Comparison of ENCODE assay signal across 1 cellular context in genomic region chr3:10438902-10439610, GRCh38.
TF ChIP-seq lines count a peak whose summit lies in the region.

No MANE protein-coding gene starts in this region.

TF ChIP-seq in IMR-90, 13 proteins besides CTCF, POLR2A, EP300 and RAD21 (continued from another document):
- TF ChIP-seq USF2 (IDR thresholded peaks at IDR 0.05; ENCODE audit: low read depth, low read length) (no peak), BHLHE40 (IDR thresholded peaks at IDR 0.05; ENCODE audit: low read depth, low read length) (no peak), CHD1 (IDR thresholded peaks at IDR 0.05; ENCODE audit: low read depth, low read length) (no peak), ELK1 (IDR thresholded peaks at IDR 0.05; ENCODE audit: borderline replicate concordance, low read depth, low read length) (no peak), NFE2L2 (IDR thresholded peaks at IDR 0.05; ENCODE audit: low read depth, low read length) (no peak), FOS (IDR thresholded peaks at IDR 0.05; ENCODE audit: low read depth, low read length) (no peak), MXI1 (IDR thresholded peaks at IDR 0.05; ENCODE audit: borderline replicate concordance, low read depth, low read length) (no peak), MAFK (IDR thresholded peaks at IDR 0.05; ENCODE audit: low read depth, low read length) (no peak), SMC3 (IDR thresholded peaks at IDR 0.05; ENCODE audit: low read depth, low read length) (no peak)
